In genomic region chr7:32043688-32044087, GRCh38 we compare ENCODE assay signal across 13 cellular contexts. TPM values are rescaled to one million over a fixed set of nuclear protein-coding genes. Genes with fewer than 3 reads are reported as not detected.
DNase-seq lines count a peak whose midpoint lies in the region; ATAC-seq and TF ChIP-seq lines count a peak whose summit lies in the region.
"Had no signal": no experiment of that assay in that cellular context is flagged by ENCODE, and none has a peak within 500 bp of the region (broad histone marks: within the 10 kb centered on the region; RNA-seq: fewer than 3 reads in every experiment).

No MANE protein-coding gene starts in this region.

- peak; percentile 75 for ATAC-seq in HG02610 (IDR thresholded peaks at IDR 0.05; ENCODE audit: unreplicated experiment)
- ATAC-seq in GM21619 (IDR thresholded peaks at IDR 0.05; ENCODE audit: unreplicated experiment), result no peak
- ATAC-seq: Panc1 had no signal

- no peak overlapping the region for H3K4me3 Mint-ChIP-seq in activated naive CD4-positive, alpha-beta T cell treated with anti-CD3 and anti-CD28 coated beads, Interleukin-2, amount 10 ng/mL, durations not matched to agents 7 days and 5 days
- H3K4me3 Mint-ChIP-seq: type B pancreatic cell had no signal

- no peak overlapping the region for H3K27ac Mint-ChIP-seq in activated naive CD4-positive, alpha-beta T cell treated with anti-CD3 and anti-CD28 coated beads, Interleukin-2, amount 10 ng/mL, durations not matched to agents 7 days and 5 days
- H3K27ac Mint-ChIP-seq: type B pancreatic cell had no signal

- no peaks in the 10 kb centered on the region for H3K27me3 Mint-ChIP-seq in activated naive CD4-positive, alpha-beta T cell treated with anti-CD3 and anti-CD28 coated beads, Interleukin-2, amount 10 ng/mL, durations not matched to agents 7 days and 5 days

- no peaks in the 10 kb centered on the region for H3K36me3 ChIP-seq in kidney epithelial cell (ENCODE audit: control insufficient read depth, insufficient read depth, low read length)

- no peaks in the 10 kb centered on the region for H3K9me3 Mint-ChIP-seq in activated naive CD4-positive, alpha-beta T cell treated with anti-CD3 and anti-CD28 coated beads, Interleukin-2, amount 10 ng/mL, durations not matched to agents 7 days and 5 days
- H3K9me3 Mint-ChIP-seq: type B pancreatic cell had no signal

- peak; percentile 59 for DNase-seq in ELR (ENCODE audit: low read depth)
- DNase-seq in M059J (ENCODE audit: low read depth), result peak; percentile 94
- DNase-seq in kidney epithelial cell (ENCODE audit: low read depth), result peak; percentile 95
- DNase-seq in activated naive CD4-positive, alpha-beta T cell treated with anti-CD3 and anti-CD28 coated beads, Interleukin-2, amount 10 ng/mL, durations not matched to agents 7 days and 5 days, result no peak
- no peak for DNase-seq in NCI-H1930 (lab: John Stamatoyannopoulos, UW)
- no peak for DNase-seq in NCI-H510A treated with DMSO at 0.1 percent for 48 hours (lab: John Stamatoyannopoulos, UW)
- DNase-seq: activated CD4-positive, alpha-beta T cell treated with anti-CD3 and anti-CD28 coated beads, Interleukin-2, amount 50 U/mL, for 48 hours; DMS79 treated with DMSO at 0.1 percent for 48 hours; foreskin melanocyte had no signal

- no peaks in the 10 kb centered on the region for H3K27me3 ChIP-seq in kidney epithelial cell (ENCODE audit: control insufficient read depth, insufficient read depth, low read length)

- TF ChIP-seq CTCF in kidney epithelial cell (IDR thresholded peaks at IDR 0.05; ENCODE audit: insufficient read depth, low read length, poor library complexity, severe bottlenecking), result no peak

- CTCF ChIA-PET in activated naive CD4-positive, alpha-beta T cell treated with anti-CD3 and anti-CD28 coated beads, Interleukin-2, amount 10 ng/mL, durations not matched to agents 7 days and 5 days (lab: Charles Lee), result no interaction called here

- H3K36me3 Mint-ChIP-seq in activated naive CD4-positive, alpha-beta T cell treated with anti-CD3 and anti-CD28 coated beads, Interleukin-2, amount 10 ng/mL, durations not matched to agents 7 days and 5 days, result no peaks in the 10 kb centered on the region
- H3K36me3 Mint-ChIP-seq: type B pancreatic cell had no signal

- no peaks in the 10 kb centered on the region for H3K4me1 Mint-ChIP-seq in activated naive CD4-positive, alpha-beta T cell treated with anti-CD3 and anti-CD28 coated beads, Interleukin-2, amount 10 ng/mL, durations not matched to agents 7 days and 5 days

- H3K4me3 ChIP-seq in kidney epithelial cell (ENCODE audit: low read depth, low read length), result no peak overlapping the region

RNA-seq across cellular contexts. Expression of gene PDE1C, which starts 26.5 kb away (rescaled TPM):
- 43.5 and 70.6 TPM in 2 replicates for total RNA-seq in M059J (2014; rRNA removed; shearing (Covaris generic))
- total RNA-seq in kidney epithelial cell, result 2.3 and 2.6 TPM in 2 replicates

Comparison
In these comparisons a context has a peak if more than half of its experiments do, and no peak if none do; other contexts are left out.
1. DNase-seq: peak in ELR (single experiment), M059J (single experiment) and kidney epithelial cell (single experiment); none in activated naive CD4-positive, alpha-beta T cell treated with anti-CD3 and anti-CD28 coated beads, Interleukin-2, amount 10 ng/mL, durations not matched to agents 7 days and 5 days (single experiment), NCI-H1930 (0 of 2) and NCI-H510A treated with DMSO at 0.1 percent for 48 hours (single experiment).
2. RNA of gene PDE1C, which starts 26.5 kb away (total RNA-seq): 43.5 to 70.6 TPM in M059J; 2.3 to 2.6 TPM in kidney epithelial cell; every median in the first group is over 10 times any median in the second.